20 cellular contexts compared by ENCODE assay signal in genomic region chr5:58786904-58787303, GRCh38.
A peak's percentile ranks its signal among the peaks of the same experiment; 100 is the strongest.
DNase-seq lines count a peak whose midpoint lies in the region; ATAC-seq and TF ChIP-seq lines count a peak whose summit lies in the region.
"Had no signal": no experiment of that assay in that cellular context is flagged by ENCODE, and none has a peak within 500 bp of the region (broad histone marks: within the 10 kb centered on the region; RNA-seq: fewer than 3 reads in every experiment).

No MANE protein-coding gene starts in this region.

- H3K4me1 ChIP-seq in GM23338 (ENCODE audit: insufficient read depth): peaks cover 6% of the 10 kb centered on the region; the same call in 1 of the 2 replicates
- H3K4me1 ChIP-seq: left lung, pancreas, upper lobe of right lung had no signal

- TF ChIP-seq CTCF in GM23338 (conservative IDR thresholded peaks at IDR 0.05; ENCODE audit: low read depth in 2 of 2): no peak

- H2AFZ ChIP-seq in GM23338: no peak overlapping the region

- no peaks in the 10 kb centered on the region for H3K27me3 ChIP-seq in GM23338 (ENCODE audit: insufficient read depth)
- H3K27me3 ChIP-seq: left lung, pancreas, upper lobe of right lung had no signal

- H3K27ac Mint-ChIP-seq in activated naive CD8-positive, alpha-beta T cell treated with anti-CD3 and anti-CD28 coated beads, Interleukin-2, amount 50 U/mL, for 24 hours: no peak overlapping the region
- H3K27ac Mint-ChIP-seq in activated naive CD8-positive, alpha-beta T cell treated with anti-CD3 and anti-CD28 coated beads for 36 hours: no peak overlapping the region
- H3K27ac Mint-ChIP-seq in GM23338: peak overlapping the region; percentile 47
- no peak overlapping the region for H3K27ac Mint-ChIP-seq in stimulated activated naive B cell treated with anti-CD40 and anti-IgM and Interleukin-4, amounts not matched to agents 10 μg/mL and 1 μg/mL and 100 μg/mL, for 72 hours

- peaks cover 4% of the 10 kb centered on the region for H3K4me1 Mint-ChIP-seq in activated naive CD8-positive, alpha-beta T cell treated with anti-CD3 and anti-CD28 coated beads, Interleukin-2, amount 50 U/mL, for 24 hours
- H3K4me1 Mint-ChIP-seq in activated naive CD8-positive, alpha-beta T cell treated with anti-CD3 and anti-CD28 coated beads for 36 hours: peaks cover 3% of the 10 kb centered on the region
- H3K4me1 Mint-ChIP-seq in GM23338: peaks cover 20% of the 10 kb centered on the region
- H3K4me1 Mint-ChIP-seq in stimulated activated naive B cell treated with anti-CD40 and anti-IgM and Interleukin-4, amounts not matched to agents 10 μg/mL and 1 μg/mL and 100 μg/mL, for 72 hours: peaks cover 5 to 12% of the 10 kb centered on the region in 2 donors
- H3K4me1 Mint-ChIP-seq: central memory CD8-positive, alpha-beta T cell had no signal

- H3K27me3 Mint-ChIP-seq in activated naive CD8-positive, alpha-beta T cell treated with anti-CD3 and anti-CD28 coated beads, Interleukin-2, amount 50 U/mL, for 24 hours: peaks cover 35% of the 10 kb centered on the region
- peaks cover 20% of the 10 kb centered on the region for H3K27me3 Mint-ChIP-seq in activated naive CD8-positive, alpha-beta T cell treated with anti-CD3 and anti-CD28 coated beads for 36 hours
- H3K27me3 Mint-ChIP-seq in GM23338 (ENCODE audit: insufficient read depth, low read depth, poor library complexity): no peaks in the 10 kb centered on the region
- H3K27me3 Mint-ChIP-seq in stimulated activated naive B cell treated with anti-CD40 and anti-IgM and Interleukin-4, amounts not matched to agents 10 μg/mL and 1 μg/mL and 100 μg/mL, for 72 hours: peaks cover 18 to 24% of the 10 kb centered on the region in 2 donors

- no peak overlapping the region for H3K27ac ChIP-seq in GM23338 (ENCODE audit: low read depth)
- H3K27ac ChIP-seq: left lung, pancreas, upper lobe of right lung had no signal

- no peaks in the 10 kb centered on the region for H3F3A ChIP-seq in GM23338 (replicated peaks; ENCODE audit: low read depth)

- H3K36me3 Mint-ChIP-seq in activated naive CD8-positive, alpha-beta T cell treated with anti-CD3 and anti-CD28 coated beads, Interleukin-2, amount 50 U/mL, for 24 hours (ENCODE audit: low read depth): no peaks in the 10 kb centered on the region
- H3K36me3 Mint-ChIP-seq in activated naive CD8-positive, alpha-beta T cell treated with anti-CD3 and anti-CD28 coated beads for 36 hours: no peaks in the 10 kb centered on the region
- no peaks in the 10 kb centered on the region for H3K36me3 Mint-ChIP-seq in GM23338 (ENCODE audit: low read depth)
- peaks cover 0 to 6% of the 10 kb centered on the region in 2 donors for H3K36me3 Mint-ChIP-seq in stimulated activated naive B cell treated with anti-CD40 and anti-IgM and Interleukin-4, amounts not matched to agents 10 μg/mL and 1 μg/mL and 100 μg/mL, for 72 hours

- H3K4me3 ChIP-seq in GM23338: no peak overlapping the region
- H3K4me3 ChIP-seq: GM12878, left lung, pancreas, upper lobe of right lung had no signal

- no peaks in the 10 kb centered on the region for H3K36me3 ChIP-seq in GM23338 (ENCODE audit: insufficient read depth)
- H3K36me3 ChIP-seq: left lung, pancreas, upper lobe of right lung had no signal

- H3K9me2 ChIP-seq in GM23338 (ENCODE audit: insufficient read depth): no peaks in the 10 kb centered on the region; the same call in 1 of the 2 replicates

- DNase-seq in activated naive CD8-positive, alpha-beta T cell treated with anti-CD3 and anti-CD28 coated beads, Interleukin-2, amount 50 U/mL, for 24 hours: no peak
- DNase-seq in activated naive CD8-positive, alpha-beta T cell treated with anti-CD3 and anti-CD28 coated beads for 36 hours: no peak
- no peak for DNase-seq in GM23338 (ENCODE audit: low spot score)
- peak; percentile 5 for DNase-seq in stimulated activated naive B cell treated with anti-CD40 and anti-IgM and Interleukin-4, amounts not matched to agents 10 μg/mL and 1 μg/mL and 100 μg/mL, for 72 hours
- DNase-seq in NCI-H1092 treated with DMSO at 0.1 percent for 48 hours (lab: John Stamatoyannopoulos, UW): no peak
- DNase-seq: ACHN; activated CD4-positive, alpha-beta T cell treated with anti-CD3 and anti-CD28 coated beads, Interleukin-2, amount 50 U/mL, for 4 hours; activated T-cell treated with anti-CD3 and anti-CD28 coated beads, Interleukin-2, amount 50 U/mL, for 48 hours; EL; foreskin melanocyte; NCI-H1694; pancreas; stimulated activated naive CD4-positive, alpha-beta T cell; upper lobe of right lung had no signal

- no peak overlapping the region for H3K4me3 Mint-ChIP-seq in activated naive CD8-positive, alpha-beta T cell treated with anti-CD3 and anti-CD28 coated beads, Interleukin-2, amount 50 U/mL, for 24 hours
- H3K4me3 Mint-ChIP-seq in activated naive CD8-positive, alpha-beta T cell treated with anti-CD3 and anti-CD28 coated beads for 36 hours: no peak overlapping the region
- no peak overlapping the region for H3K4me3 Mint-ChIP-seq in GM23338
- H3K4me3 Mint-ChIP-seq in stimulated activated naive B cell treated with anti-CD40 and anti-IgM and Interleukin-4, amounts not matched to agents 10 μg/mL and 1 μg/mL and 100 μg/mL, for 72 hours: peak overlapping the region; percentile 29 to 48
- H3K4me3 Mint-ChIP-seq: central memory CD8-positive, alpha-beta T cell had no signal

- ATAC-seq in activated naive CD8-positive, alpha-beta T cell treated with anti-CD3 and anti-CD28 coated beads, Interleukin-2, amount 50 U/mL, for 24 hours: peak; percentile 46
- ATAC-seq in GM23338: peak; percentile 48; the same call in 2 of the 3 replicates
- ATAC-seq in HG03280 (IDR thresholded peaks at IDR 0.05; ENCODE audit: unreplicated experiment): peak; percentile 80
- peak; percentile 64 to 83 for ATAC-seq in stimulated activated naive B cell treated with anti-CD40 and anti-IgM and Interleukin-4, amounts not matched to agents 10 μg/mL and 1 μg/mL and 100 μg/mL, for 72 hours (replicated peaks)
- ATAC-seq in HG03039 (IDR thresholded peaks at IDR 0.05; ENCODE audit: unreplicated experiment): no peak
- no peak for ATAC-seq in GM19467 (IDR thresholded peaks at IDR 0.05; ENCODE audit: unreplicated experiment)
- ATAC-seq: left lung, pancreas, upper lobe of right lung had no signal

- H3K9me3 Mint-ChIP-seq in activated naive CD8-positive, alpha-beta T cell treated with anti-CD3 and anti-CD28 coated beads, Interleukin-2, amount 50 U/mL, for 24 hours: no peaks in the 10 kb centered on the region
- H3K9me3 Mint-ChIP-seq in activated naive CD8-positive, alpha-beta T cell treated with anti-CD3 and anti-CD28 coated beads for 36 hours: no peaks in the 10 kb centered on the region
- no peaks in the 10 kb centered on the region for H3K9me3 Mint-ChIP-seq in GM23338
- H3K9me3 Mint-ChIP-seq in stimulated activated naive B cell treated with anti-CD40 and anti-IgM and Interleukin-4, amounts not matched to agents 10 μg/mL and 1 μg/mL and 100 μg/mL, for 72 hours: peaks cover 0 to 10% of the 10 kb centered on the region in 2 donors
- H3K9me3 Mint-ChIP-seq: central memory CD8-positive, alpha-beta T cell had no signal

- H4K20me1 ChIP-seq in GM23338 (replicated peaks; ENCODE audit: insufficient read depth): no peaks in the 10 kb centered on the region

- no peak overlapping the region for H3K4me2 ChIP-seq in GM23338

- H3K79me2 ChIP-seq in GM23338 (replicated peaks; ENCODE audit: insufficient read depth): no peaks in the 10 kb centered on the region

TF ChIP-seq in GM23338, 12 proteins besides CTCF, POLR2A, EP300 and RAD21 (continues in another document):
- TF ChIP-seq NANOG (IDR thresholded peaks at IDR 0.05; ENCODE audit: borderline replicate concordance) (no peak), REST (IDR thresholded peaks at IDR 0.05; ENCODE audit: unreplicated experiment) (no peak), EZH2phosphoT487 (IDR thresholded peaks at IDR 0.05; ENCODE audit: unreplicated experiment) (no peak), JUNB (IDR thresholded peaks at IDR 0.05; ENCODE audit: unreplicated experiment) (no peak), POLR2AphosphoS5 (IDR thresholded peaks at IDR 0.05; ENCODE audit: low read depth) (no peak), CREB1 (CRISPR knock-in tag; IDR thresholded peaks at IDR 0.05; ENCODE audit: low read depth) (no peak)

Comparison
In these comparisons a context has a peak if more than half of its experiments do, and no peak if none do; other contexts are left out.
1. ATAC-seq: peak in activated naive CD8-positive, alpha-beta T cell treated with anti-CD3 and anti-CD28 coated beads, Interleukin-2, amount 50 U/mL, for 24 hours (single experiment), GM23338 (single experiment), HG03280 (single experiment) and stimulated activated naive B cell treated with anti-CD40 and anti-IgM and Interleukin-4, amounts not matched to agents 10 μg/mL and 1 μg/mL and 100 μg/mL, for 72 hours (2 of 2); none in HG03039 (single experiment) and GM19467 (single experiment).
2. H3K4me3 Mint-ChIP-seq: peak in stimulated activated naive B cell treated with anti-CD40 and anti-IgM and Interleukin-4, amounts not matched to agents 10 μg/mL and 1 μg/mL and 100 μg/mL, for 72 hours (2 of 2); none in activated naive CD8-positive, alpha-beta T cell treated with anti-CD3 and anti-CD28 coated beads, Interleukin-2, amount 50 U/mL, for 24 hours (single experiment), activated naive CD8-positive, alpha-beta T cell treated with anti-CD3 and anti-CD28 coated beads for 36 hours (single experiment) and GM23338 (single experiment).